18 cellular contexts compared by ENCODE assay signal in the genomic region with DNA sequence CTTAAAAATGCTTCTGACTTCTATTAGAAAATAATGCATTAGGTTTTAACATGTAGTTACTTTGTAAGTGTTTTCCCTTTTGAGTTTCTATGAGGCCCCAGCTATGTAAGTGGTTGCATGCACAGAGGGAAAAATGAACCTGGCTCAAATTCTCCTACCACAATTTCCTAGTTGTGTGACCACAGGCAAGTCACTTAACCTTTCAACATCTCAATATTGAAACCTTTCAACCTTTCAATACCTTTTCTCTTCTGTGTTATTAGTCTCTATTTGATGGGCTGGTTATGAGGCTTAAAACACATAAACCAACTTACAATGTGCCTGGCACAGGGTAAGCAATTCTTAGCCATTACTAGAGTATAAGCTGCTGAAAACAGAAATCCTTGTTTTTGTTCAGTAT.
DNase-seq lines count a peak whose midpoint lies in the region; ATAC-seq and TF ChIP-seq lines count a peak whose summit lies in the region.
"Had no signal": no experiment of that assay in that cellular context is flagged by ENCODE, and none has a peak within 500 bp of the region (broad histone marks: within the 10 kb centered on the region; RNA-seq: fewer than 3 reads in every experiment).

No MANE protein-coding gene starts in this region.

- H3K36me3 ChIP-seq in neural progenitor cell (no peaks in the 10 kb centered on the region), GM23338 (ENCODE audit: insufficient read depth) (no peaks in the 10 kb centered on the region)
- H3K36me3 ChIP-seq: ascending aorta, MG63 had no signal

- H3K4me1 ChIP-seq in neural progenitor cell (no peaks in the 10 kb centered on the region), GM23338 (ENCODE audit: insufficient read depth) (peaks cover 28% of the 10 kb centered on the region)
- H3K4me1 ChIP-seq: ascending aorta had no signal

- H3K4me1 Mint-ChIP-seq in neural progenitor cell (no peaks in the 10 kb centered on the region), GM23338 (peaks cover 34% of the 10 kb centered on the region)
- H3K4me1 Mint-ChIP-seq: activated CD4-positive, alpha-beta T cell treated with anti-CD3 and anti-CD28 coated beads for 36 hours; B cell; stimulated activated memory B cell treated with anti-CD40 and anti-IgM and Interleukin-4, amounts not matched to agents 10 μg/mL and 1 μg/mL and 100 μg/mL, for 72 hours had no signal

- no peak overlapping the region for H3K4me3 ChIP-seq in neural progenitor cell
- H3K4me3 ChIP-seq in GM23338: no peak overlapping the region
- H3K4me3 ChIP-seq: ascending aorta, MG63, PC-9 had no signal

- H3K4me3 Mint-ChIP-seq in neural progenitor cell: no peak overlapping the region
- no peak overlapping the region for H3K4me3 Mint-ChIP-seq in GM23338
- H3K4me3 Mint-ChIP-seq: activated CD4-positive, alpha-beta T cell treated with anti-CD3 and anti-CD28 coated beads for 36 hours; activated T-helper 1 cell treated with anti-CD3 and anti-CD28 coated beads, Interleukin-12 subunit alpha, Interleukin-12 subunit beta, Interleukin-2, Interleukin-4 antibody, amounts not matched to agents 30 ng/mL and 10 ng/mL and 1 ng/mL, durations not matched to agents 14 hours and 24 hours and 36 hours; B cell; stimulated activated memory B cell treated with anti-CD40 and anti-IgM and Interleukin-4, amounts not matched to agents 10 μg/mL and 1 μg/mL and 100 μg/mL, for 72 hours had no signal

- H3K27ac ChIP-seq in neural progenitor cell: no peak overlapping the region
- no peak overlapping the region for H3K27ac ChIP-seq in GM23338 (ENCODE audit: low read depth)
- H3K27ac ChIP-seq: ascending aorta, PC-9 had no signal

- ATAC-seq in GM18519 (IDR thresholded peaks at IDR 0.05; ENCODE audit: low FRiP score, unreplicated experiment) (peak; percentile 61), GM21360 (IDR thresholded peaks at IDR 0.05; ENCODE audit: unreplicated experiment) (peak; percentile 69), HG02870 (IDR thresholded peaks at IDR 0.05; ENCODE audit: unreplicated experiment) (peak; percentile 80), HG03460 (IDR thresholded peaks at IDR 0.05; ENCODE audit: unreplicated experiment) (peak; percentile 66), GM23338 (no peak)
- ATAC-seq: activated CD4-positive, alpha-beta T cell treated with anti-CD3 and anti-CD28 coated beads for 36 hours; stimulated activated memory B cell treated with anti-CD40 and anti-IgM and Interleukin-4, amounts not matched to agents 10 μg/mL and 1 μg/mL and 100 μg/mL, for 72 hours had no signal

- TF ChIP-seq CTCF in neural progenitor cell (IDR thresholded peaks at IDR 0.05): no peak
- TF ChIP-seq CTCF in GM23338 (conservative IDR thresholded peaks at IDR 0.05; ENCODE audit: low read depth in 2 of 2): no peak

- H3K79me2 ChIP-seq in neural progenitor cell (ENCODE audit: low read depth) (no peaks in the 10 kb centered on the region), GM23338 (replicated peaks; ENCODE audit: insufficient read depth) (no peaks in the 10 kb centered on the region)

- DNase-seq in neural progenitor cell (ENCODE audit: low spot score): no peak
- no peak for DNase-seq in putamen (ENCODE audit: low spot score)
- no peak for DNase-seq in NCI-H345 (lab: John Stamatoyannopoulos, UW)
- no peak for DNase-seq in GM23338 (ENCODE audit: low spot score)
- DNase-seq: activated CD4-positive, alpha-beta T cell treated with anti-CD3 and anti-CD28 coated beads for 36 hours; MG63; NCI-H2171 treated with DMSO at 0.1 percent for 48 hours; PC-9; stimulated activated CD4-positive, alpha-beta T cell treated with anti-CD3 and anti-CD28 coated beads, Interleukin-1b, Interleukin-23, amount 100 ng/mL, for 48 hours; T-helper 1 cell had no signal

- no peaks in the 10 kb centered on the region; the same call in 1 of the 2 replicates for H3K9me2 ChIP-seq in GM23338 (ENCODE audit: insufficient read depth)

- H3K4me2 ChIP-seq in neural progenitor cell (no peak overlapping the region), GM23338 (no peak overlapping the region)
- H3K4me2 ChIP-seq: PC-9 had no signal

- H3K27me3 ChIP-seq in neural progenitor cell (no peaks in the 10 kb centered on the region), GM23338 (ENCODE audit: insufficient read depth) (no peaks in the 10 kb centered on the region)
- H3K27me3 ChIP-seq: ascending aorta, MG63 had no signal

- no peaks in the 10 kb centered on the region for H3K27me3 Mint-ChIP-seq in neural progenitor cell (ENCODE audit: insufficient read depth, low read depth)
- H3K27me3 Mint-ChIP-seq in GM23338 (ENCODE audit: insufficient read depth, low read depth, poor library complexity): peaks cover 2% of the 10 kb centered on the region
- H3K27me3 Mint-ChIP-seq: activated CD4-positive, alpha-beta T cell treated with anti-CD3 and anti-CD28 coated beads for 36 hours; B cell; stimulated activated memory B cell treated with anti-CD40 and anti-IgM and Interleukin-4, amounts not matched to agents 10 μg/mL and 1 μg/mL and 100 μg/mL, for 72 hours had no signal

- H3K36me3 Mint-ChIP-seq in neural progenitor cell (no peaks in the 10 kb centered on the region), GM23338 (ENCODE audit: low read depth) (peaks cover 8% of the 10 kb centered on the region)
- H3K36me3 Mint-ChIP-seq: stimulated activated memory B cell treated with anti-CD40 and anti-IgM and Interleukin-4, amounts not matched to agents 10 μg/mL and 1 μg/mL and 100 μg/mL, for 72 hours had no signal

- H3K9ac ChIP-seq in neural progenitor cell: no peak overlapping the region

- H2AFZ ChIP-seq in neural progenitor cell (replicated peaks) (no peak overlapping the region), GM23338 (no peak overlapping the region)
- H2AFZ ChIP-seq: PC-9 had no signal

- no peak overlapping the region for H3K27ac Mint-ChIP-seq in neural progenitor cell
- no peak overlapping the region for H3K27ac Mint-ChIP-seq in GM23338
- H3K27ac Mint-ChIP-seq: activated CD4-positive, alpha-beta T cell treated with anti-CD3 and anti-CD28 coated beads for 36 hours; activated T-helper 1 cell treated with anti-CD3 and anti-CD28 coated beads, Interleukin-12 subunit alpha, Interleukin-12 subunit beta, Interleukin-2, Interleukin-4 antibody, amounts not matched to agents 30 ng/mL and 10 ng/mL and 1 ng/mL, durations not matched to agents 14 hours and 24 hours and 36 hours; B cell; stimulated activated memory B cell treated with anti-CD40 and anti-IgM and Interleukin-4, amounts not matched to agents 10 μg/mL and 1 μg/mL and 100 μg/mL, for 72 hours had no signal

- H4K20me1 ChIP-seq in neural progenitor cell (ENCODE audit: low read depth) (no peaks in the 10 kb centered on the region), GM23338 (replicated peaks; ENCODE audit: insufficient read depth) (no peaks in the 10 kb centered on the region)

- H3K9me3 ChIP-seq in neural progenitor cell (ENCODE audit: low read depth): no peaks in the 10 kb centered on the region
- H3K9me3 ChIP-seq: ascending aorta, MG63 had no signal

- H3K9me3 Mint-ChIP-seq in neural progenitor cell (no peaks in the 10 kb centered on the region), GM23338 (peaks cover 4% of the 10 kb centered on the region; the same call in 1 of the 3 replicates)
- H3K9me3 Mint-ChIP-seq: activated T-helper 1 cell treated with anti-CD3 and anti-CD28 coated beads, Interleukin-12 subunit alpha, Interleukin-12 subunit beta, Interleukin-2, Interleukin-4 antibody, amounts not matched to agents 30 ng/mL and 10 ng/mL and 1 ng/mL, durations not matched to agents 14 hours and 24 hours and 36 hours had no signal

- H3F3A ChIP-seq in neural progenitor cell (ENCODE audit: low read depth) (no peaks in the 10 kb centered on the region), GM23338 (replicated peaks; ENCODE audit: low read depth) (no peaks in the 10 kb centered on the region)

TF ChIP-seq in GM23338, 12 proteins besides CTCF, POLR2A, EP300 and RAD21:
- no peak for TF ChIP-seq STAT1 (IDR thresholded peaks at IDR 0.05; ENCODE audit: unreplicated experiment)
- no peak for TF ChIP-seq JUNB (IDR thresholded peaks at IDR 0.05; ENCODE audit: unreplicated experiment)
- TF ChIP-seq EZH2phosphoT487 (IDR thresholded peaks at IDR 0.05; ENCODE audit: unreplicated experiment): no peak
- no peak for TF ChIP-seq CREB1 (CRISPR knock-in tag; IDR thresholded peaks at IDR 0.05; ENCODE audit: low read depth)
- no peak for TF ChIP-seq NANOG (IDR thresholded peaks at IDR 0.05; ENCODE audit: borderline replicate concordance)
- no peak for TF ChIP-seq POLR2AphosphoS5 (IDR thresholded peaks at IDR 0.05; ENCODE audit: low read depth)
- no peak for TF ChIP-seq EZH2 (IDR thresholded peaks at IDR 0.05; ENCODE audit: low read depth, unreplicated experiment)
- TF ChIP-seq ZNF114 (CRISPR knock-in tag; IDR thresholded peaks at IDR 0.05): no peak
- TF ChIP-seq, protein P1, sequence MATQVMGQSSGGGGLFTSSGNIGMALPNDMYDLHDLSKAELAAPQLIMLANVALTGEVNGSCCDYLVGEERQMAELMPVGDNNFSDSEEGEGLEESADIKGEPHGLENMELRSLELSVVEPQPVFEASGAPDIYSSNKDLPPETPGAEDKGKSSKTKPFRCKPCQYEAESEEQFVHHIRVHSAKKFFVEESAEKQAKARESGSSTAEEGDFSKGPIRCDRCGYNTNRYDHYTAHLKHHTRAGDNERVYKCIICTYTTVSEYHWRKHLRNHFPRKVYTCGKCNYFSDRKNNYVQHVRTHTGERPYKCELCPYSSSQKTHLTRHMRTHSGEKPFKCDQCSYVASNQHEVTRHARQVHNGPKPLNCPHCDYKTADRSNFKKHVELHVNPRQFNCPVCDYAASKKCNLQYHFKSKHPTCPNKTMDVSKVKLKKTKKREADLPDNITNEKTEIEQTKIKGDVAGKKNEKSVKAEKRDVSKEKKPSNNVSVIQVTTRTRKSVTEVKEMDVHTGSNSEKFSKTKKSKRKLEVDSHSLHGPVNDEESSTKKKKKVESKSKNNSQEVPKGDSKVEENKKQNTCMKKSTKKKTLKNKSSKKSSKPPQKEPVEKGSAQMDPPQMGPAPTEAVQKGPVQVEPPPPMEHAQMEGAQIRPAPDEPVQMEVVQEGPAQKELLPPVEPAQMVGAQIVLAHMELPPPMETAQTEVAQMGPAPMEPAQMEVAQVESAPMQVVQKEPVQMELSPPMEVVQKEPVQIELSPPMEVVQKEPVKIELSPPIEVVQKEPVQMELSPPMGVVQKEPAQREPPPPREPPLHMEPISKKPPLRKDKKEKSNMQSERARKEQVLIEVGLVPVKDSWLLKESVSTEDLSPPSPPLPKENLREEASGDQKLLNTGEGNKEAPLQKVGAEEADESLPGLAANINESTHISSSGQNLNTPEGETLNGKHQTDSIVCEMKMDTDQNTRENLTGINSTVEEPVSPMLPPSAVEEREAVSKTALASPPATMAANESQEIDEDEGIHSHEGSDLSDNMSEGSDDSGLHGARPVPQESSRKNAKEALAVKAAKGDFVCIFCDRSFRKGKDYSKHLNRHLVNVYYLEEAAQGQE (IDR thresholded peaks at IDR 0.05; ENCODE audit: unreplicated experiment): no peak
